Comparison of ENCODE assay signal across 12 cellular contexts in the genomic region with DNA sequence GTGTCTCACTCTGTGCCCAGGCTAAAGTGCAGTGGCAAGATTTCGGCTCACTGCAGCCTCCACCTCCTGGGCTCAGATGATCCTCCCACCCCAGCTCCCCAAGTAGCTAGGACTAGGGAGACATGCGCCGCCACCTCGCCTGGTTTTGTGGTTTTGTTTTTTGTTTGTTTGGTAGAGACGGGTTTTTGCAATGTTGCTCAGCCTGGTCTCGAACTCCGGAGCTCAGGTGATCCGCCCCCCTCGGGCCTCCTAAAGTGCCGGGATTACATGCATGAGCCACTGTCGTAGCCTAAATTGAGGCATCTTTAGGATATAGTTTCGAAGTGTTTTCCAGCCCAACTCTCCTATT. TPM values are rescaled to one million over a fixed set of nuclear protein-coding genes. Genes with fewer than 3 reads are reported as not detected.
A peak's percentile ranks its signal among the peaks of the same experiment; 100 is the strongest.
DNase-seq lines count a peak whose midpoint lies in the region; ATAC-seq and TF ChIP-seq lines count a peak whose summit lies in the region.
"Had no signal": no experiment of that assay in that cellular context is flagged by ENCODE, and none has a peak within 500 bp of the region (broad histone marks: within the 10 kb centered on the region; RNA-seq: fewer than 3 reads in every experiment).

No MANE protein-coding gene starts in this region.

- DNase-seq in Peyer's patch, result no peak
- no peak for DNase-seq in colonic mucosa
- peak; percentile 22 for DNase-seq in testis
- DNase-seq in activated CD8-positive, alpha-beta memory T cell treated with anti-CD3 and anti-CD28 coated beads, Interleukin-2, amount 50 U/mL, for 48 hours, result no peak
- DNase-seq in mucosa of descending colon, result no peak
- DNase-seq: activated T-cell treated with anti-CD3 and anti-CD28 coated beads for 4 hours; brain microvascular endothelial cell; CD8-positive, alpha-beta memory T cell had no signal

- WGBS in testis, 2 donors, result 14 to 23% methylated on average over 11 to 12 of the region's 12 CpGs

- H3K4me3 ChIP-seq in Peyer's patch (peak overlapping the region in 3 of 4 donors; percentile 27 to 43 (median 32)), colonic mucosa (peak overlapping the region; percentile 35), mucosa of rectum (ENCODE audit: low read length in 2 of 2) (peak overlapping the region; percentile 72 to 74), testis (peak overlapping the region; percentile 61 to 65), mucosa of descending colon (no peak overlapping the region)

- H3K27ac ChIP-seq in Peyer's patch (peak overlapping the region in 1 of 4 donors; percentile 46), colonic mucosa (no peak overlapping the region), mucosa of rectum (ENCODE audit: low read depth in 2 of 2, low read length in 2 of 2) (peak overlapping the region in 1 of 2 donors; percentile 43), testis (peak overlapping the region; percentile 43 to 89)
- H3K27ac ChIP-seq: brain microvascular endothelial cell had no signal

- no peaks in the 10 kb centered on the region for H3K27me3 ChIP-seq in Peyer's patch
- H3K27me3 ChIP-seq in colonic mucosa, result no peaks in the 10 kb centered on the region
- H3K27me3 ChIP-seq in mucosa of rectum (ENCODE audit: control insufficient read depth in 2 of 2, insufficient read depth in 2 of 2, low read length in 2 of 2), result no peaks in the 10 kb centered on the region
- no peaks in the 10 kb centered on the region for H3K27me3 ChIP-seq in testis
- H3K27me3 ChIP-seq: brain microvascular endothelial cell had no signal

- TF ChIP-seq POLR2A in Peyer's patch (IDR thresholded peaks at IDR 0.05) (no peak), testis (IDR thresholded peaks at IDR 0.05) (no peak)

- TF ChIP-seq CTCF in Peyer's patch (IDR thresholded peaks at IDR 0.05) (no peak), colonic mucosa (IDR thresholded peaks at IDR 0.05) (no peak), testis (IDR thresholded peaks at IDR 0.05) (no peak), mucosa of descending colon (IDR thresholded peaks at IDR 0.05) (no peak)

- H3K9me3 ChIP-seq in Peyer's patch, result peaks cover 0 to 8% (median 2%) of the 10 kb centered on the region in 4 donors
- no peaks in the 10 kb centered on the region for H3K9me3 ChIP-seq in colonic mucosa
- H3K9me3 ChIP-seq in mucosa of rectum (ENCODE audit: control insufficient read depth in 2 of 2, low read length in 2 of 2), result peaks cover 3 to 5% of the 10 kb centered on the region in 2 donors
- H3K9me3 ChIP-seq in testis, result no peaks in the 10 kb centered on the region
- peaks cover 60% of the 10 kb centered on the region for H3K9me3 ChIP-seq in mucosa of descending colon

- H3K4me1 ChIP-seq in Peyer's patch, result no peaks in the 10 kb centered on the region
- no peaks in the 10 kb centered on the region for H3K4me1 ChIP-seq in colonic mucosa
- H3K4me1 ChIP-seq in mucosa of rectum (ENCODE audit: control insufficient read depth in 2 of 2, insufficient read depth in 2 of 2, low read length in 2 of 2), result no peaks in the 10 kb centered on the region
- no peaks in the 10 kb centered on the region for H3K4me1 ChIP-seq in testis
- no peaks in the 10 kb centered on the region for H3K4me1 ChIP-seq in mucosa of descending colon (ENCODE audit: low read depth)

- H3K9ac ChIP-seq in colonic mucosa (ENCODE audit: low read depth in 2 of 2, low read length in 2 of 2) (no peak overlapping the region), mucosa of rectum (ENCODE audit: low read depth in 1 of 2, low read length in 2 of 2) (peak overlapping the region; percentile 18 to 52)

- intact Hi-C loops in colonic mucosa (cut with DNase I) (no loop called here), testis (cut with DNase I; ENCODE audit: low total_unique reads) (no loop called here), mucosa of descending colon (cut with DNase I, micrococcal nuclease) (no loop called here)

- ATAC-seq in GM19467 (IDR thresholded peaks at IDR 0.05; ENCODE audit: unreplicated experiment), result no peak
- no peak for ATAC-seq in mucosa of descending colon

- no peaks in the 10 kb centered on the region for H3K36me3 ChIP-seq in Peyer's patch
- H3K36me3 ChIP-seq in colonic mucosa, result no peaks in the 10 kb centered on the region
- no peaks in the 10 kb centered on the region for H3K36me3 ChIP-seq in mucosa of rectum (ENCODE audit: control insufficient read depth in 2 of 2, insufficient read depth in 2 of 2, low read length in 2 of 2)
- H3K36me3 ChIP-seq in testis (ENCODE audit: low read depth, missing control alignments), result no peaks in the 10 kb centered on the region
- H3K36me3 ChIP-seq in mucosa of descending colon (ENCODE audit: low read depth), result no peaks in the 10 kb centered on the region
- H3K36me3 ChIP-seq: brain microvascular endothelial cell had no signal

RNA-seq across cellular contexts. Expression of a gene that starts 0.8 kb away (rescaled TPM):
- 10 to 100 TPM in 1 of 4 donors, under 1 TPM in 1, not detected in 2; 0.54 to 14.9 TPM for total RNA-seq in Peyer's patch
- total RNA-seq in colonic mucosa, result 1 to 10 TPM in 1 of 2 donors, under 1 TPM in 1; 0.69 to 1.2 TPM
- total RNA-seq in testis, result 10 to 100 TPM; 12.1 to 12.4 TPM
- 3.4 TPM for polyA plus RNA-seq in testis (ENCODE audit: insufficient read depth, low read depth, low replicate concordance)
- 1 to 10 TPM in 2 of 3 donors, under 1 TPM in 1; 0.92 to 4.3 (median 1.1) TPM for total RNA-seq in mucosa of descending colon
- total RNA-seq: epithelial cell of proximal tubule had no signal
- polyA plus RNA-seq: CD8-positive, alpha-beta memory T cell; neural cell had no signal

RNA-seq across cellular contexts. Expression of a gene that starts 47.4 kb away (rescaled TPM):
- not detected for total RNA-seq in Peyer's patch
- not detected for total RNA-seq in colonic mucosa
- total RNA-seq in testis, result 1 to 10 TPM; 2.6 to 3.5 TPM
- polyA plus RNA-seq in testis (ENCODE audit: insufficient read depth, low read depth, low replicate concordance), result 1.2 TPM
- not detected for total RNA-seq in mucosa of descending colon
- total RNA-seq: CD8-positive, alpha-beta memory T cell; epithelial cell of proximal tubule had no signal
- polyA plus RNA-seq: CD8-positive, alpha-beta memory T cell; neural cell had no signal

Comparison
In these comparisons a context has a peak if more than half of its experiments do, and no peak if none do; other contexts are left out.
1. H3K9ac ChIP-seq: peak in mucosa of rectum (2 of 2); none in colonic mucosa (0 of 2).